19 cellular contexts compared by ENCODE assay signal in genomic region chr2:135667045-135667444, GRCh38.
DNase-seq lines count a peak whose midpoint lies in the region; ATAC-seq and TF ChIP-seq lines count a peak whose summit lies in the region.
"Had no signal": no experiment of that assay in that cellular context is flagged by ENCODE, and none has a peak within 500 bp of the region (broad histone marks: within the 10 kb centered on the region; RNA-seq: fewer than 3 reads in every experiment).

No MANE protein-coding gene starts in this region.

- DNase-seq in adipocyte (ENCODE audit: low read depth): peak; percentile 23
- DNase-seq in foreskin melanocyte: peak; percentile 35
- DNase-seq in T-helper 17 cell: no peak
- DNase-seq in neuronal stem cell (ENCODE audit: low spot score): no peak
- DNase-seq in amniotic stem cell (lab: John Stamatoyannopoulos, UW): no peak
- DNase-seq: activated CD4-positive, alpha-beta T cell treated with anti-CD3 and anti-CD28 coated beads for 4 hours; activated effector memory CD4-positive, alpha-beta T cell treated with Interleukin-2 at 50 U/mL for 16 hours; BE2C; effector memory CD8-positive, alpha-beta T cell; Karpas-422; left cardiac atrium; NCI-H1417 treated with DMSO at 0.1 percent for 48 hours; NCI-H748 treated with DMSO at 0.1 percent for 48 hours; small intestine had no signal

- H3K79me1 ChIP-seq in neuronal stem cell (ENCODE audit: low read depth, low read length): no peaks in the 10 kb centered on the region

- H3K23ac ChIP-seq in neuronal stem cell (ENCODE audit: low read depth, low read length, poor library complexity): no peak overlapping the region

- H3K27ac Mint-ChIP-seq in nephron (peak overlapping the region in 2 of 3 experiments; percentile 17 to 80), T-helper 17 cell (no peak overlapping the region)
- H3K27ac Mint-ChIP-seq: effector memory CD8-positive, alpha-beta T cell had no signal

- no peak overlapping the region for H2AFZ ChIP-seq in neuronal stem cell (ENCODE audit: low read length)

- H3K36me3 Mint-ChIP-seq in nephron (ENCODE audit: low read depth): peaks cover 29% of the 10 kb centered on the region
- H3K36me3 Mint-ChIP-seq in T-helper 17 cell (ENCODE audit: low read depth): peaks cover 2% of the 10 kb centered on the region

- H3K4me3 Mint-ChIP-seq in nephron (no peak overlapping the region), T-helper 17 cell (no peak overlapping the region)
- H3K4me3 Mint-ChIP-seq: central memory CD8-positive, alpha-beta T cell; effector memory CD8-positive, alpha-beta T cell had no signal

- no peak overlapping the region for H3K14ac ChIP-seq in neuronal stem cell (ENCODE audit: low read length)

- H2BK15ac ChIP-seq in neuronal stem cell (ENCODE audit: low read length): no peak overlapping the region

- H3K4me3 ChIP-seq in HUES64 (ENCODE audit: low read length) (no peak overlapping the region), adipocyte (ENCODE audit: low read length) (no peak overlapping the region), neuronal stem cell (ENCODE audit: low read length in 2 of 2) (no peak overlapping the region)

- ATAC-seq in T-helper 17 cell (no peak), GM21825 (IDR thresholded peaks at IDR 0.05; ENCODE audit: unreplicated experiment) (no peak)
- ATAC-seq: effector memory CD8-positive, alpha-beta T cell; SK-N-SH treated with all-trans-retinoic acid at 6 μM for 48 hours had no signal

- H3K27me3 Mint-ChIP-seq in nephron (ENCODE audit: low read depth) (no peaks in the 10 kb centered on the region), T-helper 17 cell (no peaks in the 10 kb centered on the region)
- H3K27me3 Mint-ChIP-seq: central memory CD8-positive, alpha-beta T cell; effector memory CD8-positive, alpha-beta T cell had no signal

- no peak overlapping the region for H2BK120ac ChIP-seq in neuronal stem cell (ENCODE audit: low read depth, low read length)

- no peak overlapping the region for H4K8ac ChIP-seq in neuronal stem cell (ENCODE audit: low read depth, low read length)

- H3K27me3 ChIP-seq in HUES64 (ENCODE audit: insufficient read depth, low read length) (no peaks in the 10 kb centered on the region), adipocyte (replicated peaks; ENCODE audit: control insufficient read depth, insufficient read depth, low read length) (no peaks in the 10 kb centered on the region), neuronal stem cell (ENCODE audit: control insufficient read depth in 3 of 3, insufficient read depth in 3 of 3, low read depth in 1 of 3, low read length in 3 of 3) (no peaks in the 10 kb centered on the region)
- H3K27me3 ChIP-seq: BE2C had no signal

- no peak overlapping the region for H2AK5ac ChIP-seq in neuronal stem cell (ENCODE audit: low read depth, low read length)

- H3K4ac ChIP-seq in neuronal stem cell (ENCODE audit: low read length): no peak overlapping the region

- H3K9me3 ChIP-seq in HUES64 (ENCODE audit: insufficient read depth, low read depth, low read length): no peaks in the 10 kb centered on the region
- no peaks in the 10 kb centered on the region for H3K9me3 ChIP-seq in adipocyte (ENCODE audit: control insufficient read depth, low read length)
- no peaks in the 10 kb centered on the region for H3K9me3 ChIP-seq in T-helper 17 cell (ENCODE audit: control insufficient read depth, low read length, poor library complexity, severe bottlenecking)
- no peaks in the 10 kb centered on the region for H3K9me3 ChIP-seq in neuronal stem cell (replicated peaks in 1 of 2; ENCODE audit: control insufficient read depth in 2 of 2, insufficient read depth in 1 of 2, low read depth in 1 of 2, low read length in 2 of 2)
- H3K9me3 ChIP-seq: BE2C had no signal

- peaks cover 63% of the 10 kb centered on the region for H3K36me3 ChIP-seq in HUES64 (ENCODE audit: insufficient read depth, low read length)
- H3K36me3 ChIP-seq in adipocyte (ENCODE audit: control insufficient read depth, insufficient read depth, low read length, severe bottlenecking): peaks cover 17% of the 10 kb centered on the region
- peaks cover 0 to 30% of the 10 kb centered on the region in 2 donors for H3K36me3 ChIP-seq in neuronal stem cell (replicated peaks in 1 of 2; ENCODE audit: control insufficient read depth in 2 of 2, insufficient read depth in 2 of 2, low read length in 2 of 2)
- H3K36me3 ChIP-seq: BE2C had no signal

- TF ChIP-seq CTCF in nephron (IDR thresholded peaks at IDR 0.05; ENCODE audit: unreplicated experiment in 3 of 3): no peak

- no peak overlapping the region for H4K91ac ChIP-seq in neuronal stem cell (ENCODE audit: low read depth, low read length, poor library complexity)

- H3K9ac ChIP-seq in HUES64 (ENCODE audit: low read depth, low read length): no peak overlapping the region
- no peak overlapping the region for H3K9ac ChIP-seq in adipocyte (ENCODE audit: low read length)
- no peak overlapping the region for H3K9ac ChIP-seq in neuronal stem cell (ENCODE audit: low read depth, low read length, poor library complexity)

- H2BK5ac ChIP-seq in neuronal stem cell (ENCODE audit: low read length): no peak overlapping the region

- H3K4me1 Mint-ChIP-seq in nephron: peaks cover 4% of the 10 kb centered on the region
- H3K4me1 Mint-ChIP-seq in T-helper 17 cell: peaks cover 6% of the 10 kb centered on the region
- H3K4me1 Mint-ChIP-seq: central memory CD8-positive, alpha-beta T cell had no signal

- no peak overlapping the region for H3K4me2 ChIP-seq in neuronal stem cell (ENCODE audit: insufficient read depth, low read length, poor library complexity, severe bottlenecking)

- H3K4me1 ChIP-seq in HUES64 (ENCODE audit: insufficient read depth, low read length) (peaks cover 12% of the 10 kb centered on the region), adipocyte (ENCODE audit: control insufficient read depth, insufficient read depth, low read length) (peaks cover 18% of the 10 kb centered on the region), neuronal stem cell (ENCODE audit: control insufficient read depth in 2 of 2, insufficient read depth in 1 of 2, low read depth in 1 of 2, low read length in 2 of 2) (peaks cover 0 to 16% of the 10 kb centered on the region in 2 donors)

- H2BK12ac ChIP-seq in neuronal stem cell (ENCODE audit: low read length): no peak overlapping the region

- H3K27ac ChIP-seq in HUES64 (ENCODE audit: low read depth, low read length): peak overlapping the region; percentile 1; the same call in 1 of the 2 replicates
- no peak overlapping the region for H3K27ac ChIP-seq in neuronal stem cell (replicated peaks; ENCODE audit: low read length)

- no peak overlapping the region for H3K18ac ChIP-seq in neuronal stem cell (ENCODE audit: low read length)

- no peaks in the 10 kb centered on the region for H3K9me3 Mint-ChIP-seq in nephron
- H3K9me3 Mint-ChIP-seq: central memory CD8-positive, alpha-beta T cell; effector memory CD8-positive, alpha-beta T cell had no signal

Comparison
In these comparisons a context has a peak if more than half of its experiments do, and no peak if none do; other contexts are left out.
1. DNase-seq: peak in adipocyte (single experiment) and foreskin melanocyte (single experiment); none in T-helper 17 cell (0 of 3), neuronal stem cell (single experiment) and amniotic stem cell (single experiment).